In the genomic region with DNA sequence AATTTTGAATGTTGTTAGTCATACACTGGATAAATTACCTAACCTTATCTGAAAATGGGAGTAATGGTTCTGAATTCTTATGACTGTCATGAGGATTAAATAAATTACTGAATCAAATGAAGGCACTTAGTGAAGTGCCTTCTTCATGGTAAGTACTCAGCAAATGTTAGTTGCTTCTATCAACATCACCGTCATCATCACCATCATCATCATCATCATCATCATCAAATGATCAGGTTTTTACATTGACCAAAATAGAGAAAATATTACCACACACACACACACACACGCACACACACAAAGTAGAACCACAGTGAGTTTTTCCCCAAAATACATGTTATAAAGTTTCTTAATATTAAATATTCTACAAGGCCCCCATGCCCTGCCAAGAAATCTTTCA, we compare ENCODE assay signal across 35 cellular contexts.
"Had no signal": no experiment of that assay in that cellular context is flagged by ENCODE, and none has a peak within 500 bp of the region (broad histone marks: within the 10 kb centered on the region; RNA-seq: fewer than 3 reads in every experiment).

No MANE protein-coding gene starts in this region.

- DNase-seq: Karpas-422, Kasumi-1, MG63, MM.1S, MV-4-11, NCI-H1048, NCI-H1092, NCI-H1092 treated with DMSO at 0.1 percent for 48 hours, NCI-H1105, NCI-H1105 treated with DMSO at 0.1 percent for 48 hours, NCI-H1417, NCI-H1417 treated with DMSO at 0.1 percent for 48 hours, NCI-H1436 treated with DMSO at 0.1 percent for 48 hours, NCI-H146, NCI-H1694, NCI-H1694 treated with DMSO at 0.1 percent for 48 hours, NCI-H187, NCI-H187 treated with DMSO at 0.1 percent for 48 hours, NCI-H1930, NCI-H2029, NCI-H2029 treated with DMSO at 0.1 percent for 48 hours, NCI-H2081, NCI-H2081 treated with DMSO at 0.1 percent for 48 hours, NCI-H2107, NCI-H2171, NCI-H2171 treated with DMSO at 0.1 percent for 48 hours, NCI-H2227 treated with DMSO at 0.1 percent for 48 hours, NCI-H226, NCI-H345, NCI-H446, NCI-H446 treated with DMSO at 0.1 percent for 48 hours, NCI-H510A, NCI-H510A treated with DMSO at 0.1 percent for 48 hours, NCI-H524, NCI-H524 treated with DMSO at 0.1 percent for 48 hours had no signal

- H3K4me3 ChIP-seq: MG63 had no signal

- H3K27me3 ChIP-seq: MG63 had no signal

- H3K9me3 ChIP-seq: MG63 had no signal

- H3K36me3 ChIP-seq: MG63 had no signal
